8 cellular contexts compared by ENCODE assay signal in genomic region chr11:9613118-9613829, GRCh38. TPM values are rescaled to one million over a fixed set of nuclear protein-coding genes. Genes with fewer than 3 reads are reported as not detected.
DNase-seq lines count a peak whose midpoint lies in the region; ATAC-seq and TF ChIP-seq lines count a peak whose summit lies in the region.

No MANE protein-coding gene starts in this region.

- TF ChIP-seq CTCF in AG10803 (conservative IDR thresholded peaks at IDR 0.05; ENCODE audit: low read length) = peak; percentile 86

- POLR2A ChIA-PET in activated CD4-positive, alpha-beta T cell treated with anti-CD3 and anti-CD28 coated beads for 36 hours (lab: Charles Lee) = interaction anchor here (0.6 to 2.1 kb wide), 7 partner anchors 12 to 401 kb away, joined by 3 to 21 read pairs (median 3); partner anchors contain the start of genes WEE1 and ZNF143

- peak; percentile 98 for DNase-seq in AG10803 (ENCODE audit: low read depth)
- peak; percentile 13 to 64 for DNase-seq in NCI-H446 (lab: John Stamatoyannopoulos, UW)
- peak; percentile 94 for DNase-seq in activated CD4-positive, alpha-beta T cell treated with anti-CD3 and anti-CD28 coated beads for 36 hours
- peak; percentile 98 for DNase-seq in kidney tubule cell (ENCODE audit: low spot score)
- peak; percentile 47 to 87 (median 74) for DNase-seq in stimulated activated CD4-positive, alpha-beta T cell treated with anti-CD3 and anti-CD28 coated beads, Interleukin-1b, Interleukin-23, amount 100 ng/mL, for 24 hours (ENCODE audit: low read depth in 4 of 4, low spot score in 1 of 4)

- peak overlapping the region; percentile 76 for H3K4me3 Mint-ChIP-seq in activated CD4-positive, alpha-beta T cell treated with anti-CD3 and anti-CD28 coated beads for 36 hours

- CTCF ChIA-PET in activated CD4-positive, alpha-beta T cell treated with anti-CD3 and anti-CD28 coated beads for 36 hours (lab: Charles Lee) = interaction anchor here (0.5 to 4.9 kb wide), 41 partner anchors 10 to 691 kb away, joined by 3 to 58 read pairs (median 4); partner anchors contain the start of gene WEE1

- H3K27me3 Mint-ChIP-seq in activated CD4-positive, alpha-beta T cell treated with anti-CD3 and anti-CD28 coated beads for 36 hours = no peaks in the 10 kb centered on the region

- ATAC-seq in GM19023 (IDR thresholded peaks at IDR 0.05; ENCODE audit: unreplicated experiment) (peak; percentile 47), HG03280 (IDR thresholded peaks at IDR 0.05; ENCODE audit: unreplicated experiment) (peak; percentile 49)
- ATAC-seq in activated CD4-positive, alpha-beta T cell treated with anti-CD3 and anti-CD28 coated beads for 36 hours = peak; percentile 64

- H3K4me1 Mint-ChIP-seq in activated CD4-positive, alpha-beta T cell treated with anti-CD3 and anti-CD28 coated beads for 36 hours = peaks cover 46% of the 10 kb centered on the region

- peak overlapping the region; percentile 95 for H3K27ac ChIP-seq in cingulate gyrus (ENCODE audit: low read depth, low read length)

- H3K36me3 Mint-ChIP-seq in activated CD4-positive, alpha-beta T cell treated with anti-CD3 and anti-CD28 coated beads for 36 hours (ENCODE audit: low read depth) = no peaks in the 10 kb centered on the region

- H3K4me3 ChIP-seq in AG10803 (ENCODE audit: low read length) = peak overlapping the region; percentile 39

- H3K9me3 Mint-ChIP-seq in activated CD4-positive, alpha-beta T cell treated with anti-CD3 and anti-CD28 coated beads for 36 hours (ENCODE audit: low read depth) = no peaks in the 10 kb centered on the region

- H3K27ac Mint-ChIP-seq in activated CD4-positive, alpha-beta T cell treated with anti-CD3 and anti-CD28 coated beads for 36 hours = peak overlapping the region; percentile 98

- intact Hi-C loops in activated CD4-positive, alpha-beta T cell treated with anti-CD3 and anti-CD28 coated beads for 36 hours (cut with DNase I, micrococcal nuclease) = loop anchor here (1.0 to 5.0 kb wide), 11 partner anchors 12 to 709 kb away; partner anchors contain the start of genes ADM (in 1 of the 2), NRIP3 (in 1 of the 2) and TMEM41B (in 1 of the 2)

RNA-seq across cellular contexts. Expression of gene WEE1, which starts 39.8 kb away (rescaled TPM):
- 10 to 100 TPM; 44.8 to 46.5 TPM for total RNA-seq in activated CD4-positive, alpha-beta T cell treated with anti-CD3 and anti-CD28 coated beads for 36 hours

RNA-seq across cellular contexts. Expression of gene SWAP70, which starts 50.6 kb away (rescaled TPM):
- total RNA-seq in activated CD4-positive, alpha-beta T cell treated with anti-CD3 and anti-CD28 coated beads for 36 hours = 1 to 10 TPM; 7.5 to 9.7 TPM

Comparison
In these comparisons a context has a peak if more than half of its experiments do, and no peak if none do; other contexts are left out.
1. Peak in every context shown above with its lines: DNase-seq, ATAC-seq, H3K4me3 ChIP-seq and H3K27ac ChIP-seq.
2. DNase-seq: peak in every context shown above with its lines; median percentile 98 in AG10803; 98 in kidney tubule cell; 94 in activated CD4-positive, alpha-beta T cell treated with anti-CD3 and anti-CD28 coated beads for 36 hours; 74 in stimulated activated CD4-positive, alpha-beta T cell treated with anti-CD3 and anti-CD28 coated beads, Interleukin-1b, Interleukin-23, amount 100 ng/mL, for 24 hours; 38 in NCI-H446.